Comparison of ENCODE assay signal across 24 cellular contexts in genomic region chr10:13316635-13317311, GRCh38.
"Had no signal": no experiment of that assay in that cellular context is flagged by ENCODE, and none has a peak within 500 bp of the region (broad histone marks: within the 10 kb centered on the region; RNA-seq: fewer than 3 reads in every experiment).

No MANE protein-coding gene starts in this region.

- H3K4me2 ChIP-seq: hepatocyte had no signal

- H3K79me2 ChIP-seq: hepatocyte had no signal

- DNase-seq: activated CD4-positive, alpha-beta memory T cell treated with anti-CD3 and anti-CD28 coated beads, Interleukin-2, amount 10 ng/mL, durations not matched to agents 7 days and 5 days; activated CD4-positive, alpha-beta T cell treated with anti-CD3 and anti-CD28 coated beads for 48 hours; activated gamma-delta T cell; activated naive CD4-positive, alpha-beta T cell; activated naive CD4-positive, alpha-beta T cell treated with anti-CD3 and anti-CD28 coated beads, Interleukin-2, amount 10 ng/mL, durations not matched to agents 7 days and 5 days; activated naive CD8-positive, alpha-beta T cell treated with anti-CD3 and anti-CD28 coated beads, Interleukin-2, amount 10 ng/mL, durations not matched to agents 7 days and 5 days; activated T-cell treated with anti-CD3 and anti-CD28 coated beads, Interleukin-2, amount 50 U/mL, for 4 hours; central memory CD4-positive, alpha-beta T cell; cerebellar nuclear complex; colonic mucosa; effector CD8-positive, alpha-beta T cell; foreskin melanocyte; T-helper 2 cell had no signal

- H2AFZ ChIP-seq: hepatocyte had no signal

- H3K27me3 ChIP-seq: ascending aorta, breast epithelium, cardiac muscle cell, colonic mucosa, esophagus muscularis mucosa, gastroesophageal sphincter, heart right ventricle, hepatocyte had no signal

- H3K4me3 ChIP-seq: ascending aorta, breast epithelium, cardiac muscle cell, colonic mucosa, esophagus muscularis mucosa, gastroesophageal sphincter, heart right ventricle, hepatocyte had no signal

- ATAC-seq: activated CD4-positive, CD25-positive, alpha-beta regulatory T cell treated with anti-CD3 and anti-CD28 coated beads, Interleukin-2, amount 50 U/mL, for 24 hours; activated naive CD4-positive, alpha-beta T cell treated with anti-CD3 and anti-CD28 coated beads, Interleukin-2, amount 50 U/mL, for 72 hours; activated T-cell treated with anti-CD3 and anti-CD28 coated beads, Interleukin-2, amount 50 U/mL, for 4 hours; activated T-helper 17 cell treated with anti-CD3 and anti-CD28 coated beads, Interleukin-2, amount 50 U/mL, for 72 hours; gastroesophageal sphincter had no signal

- H3K36me3 ChIP-seq: breast epithelium, colonic mucosa had no signal

- H3K4me1 ChIP-seq: ascending aorta, breast epithelium, colonic mucosa had no signal

- H3K9me3 ChIP-seq: ascending aorta, breast epithelium, colonic mucosa, esophagus muscularis mucosa, gastroesophageal sphincter, heart right ventricle had no signal

- FAIRE-seq: endometrium had no signal

- H3K27ac ChIP-seq: ascending aorta, breast epithelium, cardiac muscle cell, colonic mucosa, esophagus muscularis mucosa, gastroesophageal sphincter, hepatocyte had no signal
